Comparison of ENCODE assay signal across 24 cellular contexts in genomic region chr13:46913757-46914156, GRCh38. TPM values are rescaled to one million over a fixed set of nuclear protein-coding genes. Genes with fewer than 3 reads are reported as not detected.
"Had no signal": no experiment of that assay in that cellular context is flagged by ENCODE, and none has a peak within 500 bp of the region (broad histone marks: within the 10 kb centered on the region; RNA-seq: fewer than 3 reads in every experiment).

No MANE protein-coding gene starts in this region.

- H3K4me3 ChIP-seq: colonic mucosa, esophagus squamous epithelium, gastroesophageal sphincter, heart left ventricle, hepatocyte, left lung, lower lobe of right lung, mucosa of descending colon had no signal

- H3K4me1 ChIP-seq: colonic mucosa, esophagus squamous epithelium, gastroesophageal sphincter, heart left ventricle, left lung, lower lobe of right lung had no signal

- H3K79me2 ChIP-seq: hepatocyte had no signal

- ATAC-seq: effector memory CD8-positive, alpha-beta T cell; esophagus mucosa; gastroesophageal sphincter; heart left ventricle; left cardiac atrium; left lung; left ventricle myocardium superior; lower lobe of right lung; mucosa of descending colon had no signal

- DNase-seq: colonic mucosa; cortex of kidney; effector CD8-positive, alpha-beta T cell; effector memory CD8-positive, alpha-beta T cell; endodermal cell; erythroblast; esophagus squamous epithelium; foreskin fibroblast; heart left ventricle; hypothalamus; left cardiac atrium; left lung; left ventricle myocardium superior; lower lobe of right lung; mesenchymal stem cell; mucosa of descending colon had no signal

- H3K9me3 ChIP-seq: colonic mucosa, esophagus squamous epithelium, gastroesophageal sphincter, left lung, lower lobe of right lung, mucosa of descending colon had no signal

- H3K36me3 ChIP-seq: colonic mucosa, esophagus squamous epithelium, gastroesophageal sphincter, heart left ventricle, left lung, lower lobe of right lung had no signal

- H3K4me2 ChIP-seq: hepatocyte had no signal

- H3K27ac ChIP-seq: colonic mucosa, epithelial cell of prostate, esophagus squamous epithelium, gastroesophageal sphincter, heart left ventricle, hepatocyte, left lung, lower lobe of right lung had no signal

- H2AFZ ChIP-seq: hepatocyte had no signal

- H3K27me3 ChIP-seq: colonic mucosa, esophagus squamous epithelium, gastroesophageal sphincter, heart left ventricle, hepatocyte, left lung had no signal

RNA-seq across cellular contexts. Expression of gene HTR2A, which starts 16.9 kb away (rescaled TPM):
- total RNA-seq: dermis microvascular lymphatic vessel endothelial cell, endodermal cell, kidney epithelial cell, lung microvascular endothelial cell had no signal
- polyA plus RNA-seq: hepatocyte, keratinocyte had no signal
